In the genomic region with DNA sequence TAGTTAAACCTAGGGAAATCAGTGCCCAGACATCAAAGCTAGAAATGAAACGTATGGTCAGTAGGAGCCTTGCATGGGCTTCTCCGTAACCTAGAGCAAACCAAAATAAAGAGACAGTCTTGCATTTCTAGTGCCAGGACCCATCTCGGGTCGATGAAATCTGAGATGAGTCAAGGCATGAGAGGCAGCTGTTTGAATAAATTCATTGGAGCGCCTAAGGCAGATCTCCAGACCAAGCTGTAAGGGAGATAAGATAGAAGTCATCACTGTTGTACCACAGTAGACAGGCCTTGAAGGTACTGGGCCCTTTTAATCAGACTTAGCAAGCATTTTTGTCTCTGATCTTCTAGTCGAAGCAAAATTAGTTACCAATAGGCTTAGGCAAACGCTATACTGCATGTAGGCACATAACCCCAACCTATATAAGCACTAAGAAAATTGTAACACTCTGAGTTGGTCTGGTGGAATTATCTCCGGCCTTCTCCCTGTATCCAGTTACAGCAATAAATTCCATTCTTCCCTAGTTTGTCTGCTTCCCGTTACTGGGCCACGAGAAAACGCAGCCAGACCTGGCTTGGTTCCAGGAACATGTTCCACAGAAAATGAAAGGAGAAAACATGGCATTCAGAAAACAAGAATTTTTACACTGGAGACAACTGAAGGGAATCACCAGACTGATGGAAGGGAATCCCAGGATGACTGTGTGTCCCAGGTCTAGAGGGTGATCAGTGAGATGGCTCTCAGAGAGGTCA, we compare ENCODE assay signal across 12 cellular contexts. TPM values are rescaled to one million over a fixed set of nuclear protein-coding genes. Genes with fewer than 3 reads are reported as not detected.
A peak's percentile ranks its signal among the peaks of the same experiment; 100 is the strongest.
DNase-seq lines count a peak whose midpoint lies in the region; ATAC-seq and TF ChIP-seq lines count a peak whose summit lies in the region.
"Had no signal": no experiment of that assay in that cellular context is flagged by ENCODE, and none has a peak within 500 bp of the region (broad histone marks: within the 10 kb centered on the region; RNA-seq: fewer than 3 reads in every experiment).

No MANE protein-coding gene starts in this region.

- DNase-seq in breast epithelium (ENCODE audit: low spot score in 2 of 2): peak; percentile 22 to 60
- DNase-seq in MCF 10A (ENCODE audit: unreplicated experiment): no peak
- peak; percentile 63 for DNase-seq in fibroblast of mammary gland (ENCODE audit: low read depth)
- no peak for DNase-seq in globus pallidus (ENCODE audit: low spot score)
- no peak for DNase-seq in AML-193 (lab: John Stamatoyannopoulos, UW)
- DNase-seq: activated B cell treated with CpG ODN at 0.5 μM for 24 hours had no signal

- H3K27me3 Mint-ChIP-seq in MCF 10A (ENCODE audit: insufficient read depth, unreplicated experiment) (no peaks in the 10 kb centered on the region), nephron (ENCODE audit: low read depth) (no peaks in the 10 kb centered on the region)

- H3K9me3 Mint-ChIP-seq in MCF 10A (ENCODE audit: unreplicated experiment): peaks cover 14% of the 10 kb centered on the region
- H3K9me3 Mint-ChIP-seq in nephron: peaks cover 6% of the 10 kb centered on the region
- H3K9me3 Mint-ChIP-seq: activated naive CD4-positive, alpha-beta T cell treated with anti-CD3 and anti-CD28 coated beads, Interleukin-2, amount 50 U/mL, for 72 hours had no signal

- H3K27ac Mint-ChIP-seq in MCF 10A (ENCODE audit: low read depth, unreplicated experiment): no peak overlapping the region
- peak overlapping the region; percentile 88 to 94 (median 89) for H3K27ac Mint-ChIP-seq in nephron
- H3K27ac Mint-ChIP-seq: activated B cell treated with CpG ODN at 0.5 μM for 24 hours; activated naive CD4-positive, alpha-beta T cell treated with anti-CD3 and anti-CD28 coated beads, Interleukin-2, amount 50 U/mL, for 72 hours had no signal

- CTCF ChIA-PET in MCF 10A (lab: Yijun Ruan, JAX): interaction anchor here (0.7 to 0.8 kb wide), 3 partner anchors 9 to 19 kb away, joined by 3 read pairs; no protein-coding TSS in a partner anchor

- H3K36me3 ChIP-seq in breast epithelium: no peaks in the 10 kb centered on the region
- H3K36me3 ChIP-seq: BLaER1 had no signal

- no peaks in the 10 kb centered on the region for H3K9me3 ChIP-seq in breast epithelium

- no peak for TF ChIP-seq POLR2A in breast epithelium (IDR thresholded peaks at IDR 0.05)

- no TSS peak for BruUV-seq in MCF 10A (replicated peaks; lab: Mats Ljungman, UMichigan)

- no peaks in the 10 kb centered on the region for H3K4me1 ChIP-seq in breast epithelium
- H3K4me1 ChIP-seq: BLaER1 had no signal

- H3K4me3 ChIP-seq in breast epithelium: no peak overlapping the region
- H3K4me3 ChIP-seq in fibroblast of mammary gland (ENCODE audit: control insufficient read depth, low read depth, low read length): no peak overlapping the region
- H3K4me3 ChIP-seq: BLaER1, GM12878 had no signal

- ATAC-seq in HG03039 (IDR thresholded peaks at IDR 0.05; ENCODE audit: unreplicated experiment) (no peak), HG03469 (IDR thresholded peaks at IDR 0.05; ENCODE audit: unreplicated experiment) (no peak)
- ATAC-seq: activated naive CD4-positive, alpha-beta T cell treated with anti-CD3 and anti-CD28 coated beads, Interleukin-2, amount 50 U/mL, for 72 hours had no signal

- no peaks in the 10 kb centered on the region for H3K27me3 ChIP-seq in breast epithelium
- H3K27me3 ChIP-seq: BLaER1 had no signal

- no peaks in the 10 kb centered on the region for H3K4me1 Mint-ChIP-seq in MCF 10A (ENCODE audit: insufficient read depth, unreplicated experiment)
- H3K4me1 Mint-ChIP-seq in nephron: peaks cover 40% of the 10 kb centered on the region
- H3K4me1 Mint-ChIP-seq: activated B cell treated with CpG ODN at 0.5 μM for 24 hours had no signal

- TF ChIP-seq CTCF in breast epithelium (IDR thresholded peaks at IDR 0.05) (no peak), MCF 10A (IDR thresholded peaks at IDR 0.05; ENCODE audit: unreplicated experiment) (no peak), fibroblast of mammary gland (conservative IDR thresholded peaks at IDR 0.05; ENCODE audit: control insufficient read depth, insufficient read depth, low read depth, low read length) (no peak), nephron (IDR thresholded peaks at IDR 0.05; ENCODE audit: unreplicated experiment in 3 of 3) (no peak)

- H3K4me3 Mint-ChIP-seq in MCF 10A (ENCODE audit: unreplicated experiment) (no peak overlapping the region), nephron (peak overlapping the region in 1 of 3 experiments; percentile 42)
- H3K4me3 Mint-ChIP-seq: activated B cell treated with CpG ODN at 0.5 μM for 24 hours had no signal

- intact Hi-C loops in breast epithelium (cut with DNase I; ENCODE audit: low total_unique reads) (no loop called here), MCF 10A (cut with micrococcal nuclease) (no loop called here)

- POLR2A ChIA-PET in MCF 10A (lab: Yijun Ruan, JAX): interaction anchor here (1.0 kb wide), 1 partner anchor 85 kb away, joined by 4 read pairs; no protein-coding TSS in a partner anchor

- H3K27ac ChIP-seq in breast epithelium: peak overlapping the region in 1 of 2 donors; percentile 74
- H3K27ac ChIP-seq: BLaER1 had no signal

- H3K36me3 Mint-ChIP-seq in MCF 10A (ENCODE audit: insufficient read depth, unreplicated experiment) (no peaks in the 10 kb centered on the region), nephron (ENCODE audit: low read depth) (no peaks in the 10 kb centered on the region)
- H3K36me3 Mint-ChIP-seq: activated naive CD4-positive, alpha-beta T cell treated with anti-CD3 and anti-CD28 coated beads, Interleukin-2, amount 50 U/mL, for 72 hours had no signal

RNA-seq across cellular contexts. Expression of gene PAPSS1, which starts 21.1 kb away (rescaled TPM):
- total RNA-seq in breast epithelium (10 to 100 TPM; 40.6 to 65.7 (median 44.2) TPM), MCF 10A (2022) (58.7 and 63.9 TPM in 2 replicates)

Comparison
In these comparisons a context has a peak if more than half of its experiments do, and no peak if none do; other contexts are left out.
1. DNase-seq: peak in breast epithelium (2 of 2) and fibroblast of mammary gland (single experiment); none in MCF 10A (single experiment), globus pallidus (single experiment) and AML-193 (0 of 2).